ENCODE assay signal across 8 cellular contexts in the genomic region with DNA sequence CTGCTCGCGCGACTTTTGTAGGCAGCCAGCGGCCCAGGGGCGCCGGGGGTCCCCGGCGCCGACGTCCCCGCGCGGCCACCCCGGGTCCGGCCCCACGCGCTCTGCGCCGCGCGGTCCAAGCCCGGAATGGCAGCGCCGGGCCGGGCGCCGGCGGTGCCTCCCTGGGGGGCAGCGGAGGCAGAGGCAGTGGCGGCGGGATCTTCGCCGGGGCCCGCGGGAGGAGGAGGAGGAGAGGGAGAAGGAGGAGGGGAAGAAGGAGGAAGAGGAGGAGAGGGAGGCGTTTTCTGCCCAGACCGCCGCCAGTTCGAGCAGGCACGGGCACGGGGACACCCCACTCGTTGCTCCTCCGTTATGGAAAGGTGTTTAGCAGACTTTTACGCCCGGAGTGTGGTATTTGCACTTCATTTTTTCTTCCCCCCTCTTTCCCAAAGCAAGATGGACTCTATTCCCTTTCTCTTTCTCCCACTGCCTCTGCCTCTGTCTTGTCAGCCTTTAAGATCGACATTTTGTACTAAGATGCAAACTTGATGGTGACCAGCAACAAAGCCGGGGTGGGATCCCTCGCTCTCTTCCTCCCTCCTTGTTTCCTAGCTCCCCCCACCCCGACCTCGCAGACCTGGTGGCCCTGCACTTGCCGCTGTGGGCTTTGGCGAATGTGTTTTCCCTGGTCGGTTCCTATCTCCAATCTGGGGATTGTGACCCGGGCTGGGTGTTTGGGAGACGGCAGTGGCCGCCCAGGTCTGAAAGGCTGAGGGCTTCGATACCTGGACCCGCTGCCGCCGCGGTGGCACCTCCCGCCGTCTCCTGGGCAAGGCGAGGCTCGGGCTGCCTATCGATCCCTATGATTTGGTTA. TPM values are rescaled to one million over a fixed set of nuclear protein-coding genes. Genes with fewer than 3 reads are reported as not detected.
DNase-seq lines count a peak whose midpoint lies in the region; ATAC-seq and TF ChIP-seq lines count a peak whose summit lies in the region.

No MANE protein-coding gene starts in this region.

- no peak for TF ChIP-seq POLR2A in heart left ventricle (IDR thresholded peaks at IDR 0.05)

- H3K36me3 Mint-ChIP-seq in activated naive CD8-positive, alpha-beta T cell treated with anti-CD3 and anti-CD28 coated beads, Interleukin-2, amount 50 U/mL, for 24 hours (ENCODE audit: low read depth), result peaks cover 6% of the 10 kb centered on the region
- peaks cover 19% of the 10 kb centered on the region for H3K36me3 Mint-ChIP-seq in osteocyte (ENCODE audit: unreplicated experiment)

- peak overlapping the region; percentile 98 for H2AFZ ChIP-seq in GM23248

- H3K4me2 ChIP-seq in GM23248 (ENCODE audit: unreplicated experiment), result peak overlapping the region; percentile 91

- H3K4me1 ChIP-seq in GM23248 (ENCODE audit: insufficient read depth) (peaks cover 5% of the 10 kb centered on the region), heart left ventricle (peaks cover 0 to 21% (median 10%) of the 10 kb centered on the region in 12 donors)

- H3K36me3 ChIP-seq in GM23248 (ENCODE audit: low read depth) (no peaks in the 10 kb centered on the region; the same call in 1 of the 2 replicates), heart left ventricle (peaks cover 0 to 4% (median 0%) of the 10 kb centered on the region in 9 donors)

- peak overlapping the region; percentile 81 for H3K9ac ChIP-seq in GM23248

- DNase-seq in AG09309 (ENCODE audit: low read depth) (no peak), GM23248 (peak; percentile 67), SHP77 treated with DMSO at 0.1 percent for 48 hours (lab: John Stamatoyannopoulos, UW) (peak; percentile 11), heart left ventricle (peak; percentile 38 to 79 (median 48)), osteocyte (ENCODE audit: extremely low spot score, unreplicated experiment) (no peak), OCI-M2 (lab: John Stamatoyannopoulos, UW; ENCODE audit: unreplicated experiment) (no peak)
- peak; percentile 48 for DNase-seq in activated naive CD8-positive, alpha-beta T cell treated with anti-CD3 and anti-CD28 coated beads, Interleukin-2, amount 50 U/mL, for 24 hours

- 1 to 2% methylated on average over 59 to 60 of the region's 66 CpGs for whole genome bisulfite sequencing in GM23248 (ENCODE audit: low coverage in 1 of 2, low lambda C conversion rate in 2 of 2, missing lambda C conversion rate in 2 of 2), 2 experiments
- 0 to 1% (median 0%) methylated on average over 45 to 66 of the region's 66 CpGs for WGBS in heart left ventricle, 4 donors

- intact Hi-C loops in heart left ventricle (cut with DNase I), result loop anchor here in 7 of 10 donors (2.0 to 10.0 kb wide), 5 partner anchors 95 to 291 kb away; no protein-coding TSS in a partner anchor

- no peaks in the 10 kb centered on the region for H3K9me3 Mint-ChIP-seq in activated naive CD8-positive, alpha-beta T cell treated with anti-CD3 and anti-CD28 coated beads, Interleukin-2, amount 50 U/mL, for 24 hours
- H3K9me3 Mint-ChIP-seq in osteocyte (ENCODE audit: unreplicated experiment), result no peaks in the 10 kb centered on the region

- in situ Hi-C loops in GM23248 (cut with MboI), result no loop called here

- TF ChIP-seq CTCF in AG09309 (IDR thresholded peaks at IDR 0.05; ENCODE audit: control insufficient read depth, insufficient read depth, low read depth, low read length, missing control alignments) (no peak), heart left ventricle (IDR thresholded peaks at IDR 0.05) (no peak), osteocyte (IDR thresholded peaks at IDR 0.05) (no peak)

- ATAC-seq in activated naive CD8-positive, alpha-beta T cell treated with anti-CD3 and anti-CD28 coated beads, Interleukin-2, amount 50 U/mL, for 24 hours, result no peak
- ATAC-seq in heart left ventricle (peak in 2 of 4 donors; percentile 7 to 8), HG03469 (IDR thresholded peaks at IDR 0.05; ENCODE audit: unreplicated experiment) (no peak)

- H3K27ac Mint-ChIP-seq in activated naive CD8-positive, alpha-beta T cell treated with anti-CD3 and anti-CD28 coated beads, Interleukin-2, amount 50 U/mL, for 24 hours, result peak overlapping the region; percentile 96
- H3K27ac Mint-ChIP-seq in osteocyte (ENCODE audit: unreplicated experiment), result peak overlapping the region; percentile 90

- H3K27me3 ChIP-seq in GM23248 (replicated peaks; ENCODE audit: insufficient read depth) (no peaks in the 10 kb centered on the region), heart left ventricle (no peaks in the 10 kb centered on the region)

- H3K9me3 ChIP-seq in GM23248 (ENCODE audit: low read depth) (no peaks in the 10 kb centered on the region), heart left ventricle (no peaks in the 10 kb centered on the region)

- no peaks in the 10 kb centered on the region for H3K9me2 ChIP-seq in GM23248 (ENCODE audit: insufficient read depth)

- H3K4me3 ChIP-seq in AG09309 (ENCODE audit: control insufficient read depth, low read depth, low read length) (peak overlapping the region; percentile 85), GM23248 (peak overlapping the region; percentile 98), heart left ventricle (peak overlapping the region; percentile 75 to 97 (median 88))

- H3K79me2 ChIP-seq in GM23248 (ENCODE audit: insufficient read depth), result peaks cover 38% of the 10 kb centered on the region

- peaks cover 6% of the 10 kb centered on the region; the same call in 1 of the 2 replicates for H3F3A ChIP-seq in GM23248 (ENCODE audit: insufficient read depth)

- no peaks in the 10 kb centered on the region for H4K20me1 ChIP-seq in GM23248 (ENCODE audit: insufficient read depth)

- H3K27ac ChIP-seq in GM23248 (peak overlapping the region; percentile 70), heart left ventricle (peak overlapping the region; percentile 38 to 96 (median 92))

- peaks cover 44% of the 10 kb centered on the region for H3K4me1 Mint-ChIP-seq in activated naive CD8-positive, alpha-beta T cell treated with anti-CD3 and anti-CD28 coated beads, Interleukin-2, amount 50 U/mL, for 24 hours
- H3K4me1 Mint-ChIP-seq in osteocyte (ENCODE audit: unreplicated experiment), result peaks cover 23% of the 10 kb centered on the region

- H3K4me3 Mint-ChIP-seq in activated naive CD8-positive, alpha-beta T cell treated with anti-CD3 and anti-CD28 coated beads, Interleukin-2, amount 50 U/mL, for 24 hours, result peak overlapping the region; percentile 98
- peak overlapping the region; percentile 92 for H3K4me3 Mint-ChIP-seq in osteocyte (ENCODE audit: unreplicated experiment)

- H3K27me3 Mint-ChIP-seq in activated naive CD8-positive, alpha-beta T cell treated with anti-CD3 and anti-CD28 coated beads, Interleukin-2, amount 50 U/mL, for 24 hours, result no peaks in the 10 kb centered on the region
- H3K27me3 Mint-ChIP-seq in osteocyte (ENCODE audit: unreplicated experiment), result no peaks in the 10 kb centered on the region

RNA-seq across cellular contexts. Expression of gene BBX, which starts 2.6 kb away (rescaled TPM):
- total RNA-seq in GM23248 (2014; rRNA removed; shearing (Covaris generic)), result 48.8 and 52.4 TPM in 2 replicates
- polyA plus RNA-seq in GM23248 (2016; fragmentation: Nextera tagmentation; extraction: Ambion mirVana) (60.8 and 65.5 TPM in 2 replicates), heart left ventricle (10 to 100 TPM in 1 of 2 donors, 1 to 10 TPM in 1; 9.1 to 22.9 TPM)
- total RNA-seq in heart left ventricle (10 to 100 TPM; 34.0 to 60.5 (median 48.0) TPM), osteocyte (88.1 and 92.2 TPM in 2 replicates)

Comparison
In these comparisons a context has a peak if more than half of its experiments do, and no peak if none do; other contexts are left out.
1. DNase-seq: peak in GM23248 (single experiment), SHP77 treated with DMSO at 0.1 percent for 48 hours (single experiment), activated naive CD8-positive, alpha-beta T cell treated with anti-CD3 and anti-CD28 coated beads, Interleukin-2, amount 50 U/mL, for 24 hours (single experiment) and heart left ventricle (5 of 5); none in AG09309 (single experiment), osteocyte (single experiment) and OCI-M2 (single experiment).
2. Peak in every context shown above with its lines, with median percentiles within 50 percentile points of each other: H3K4me3 ChIP-seq.